Comparison of ENCODE assay signal across 11 cellular contexts in genomic region chr11:114181195-114181594, GRCh38.
DNase-seq lines count a peak whose midpoint lies in the region; ATAC-seq and TF ChIP-seq lines count a peak whose summit lies in the region.
"Had no signal": no experiment of that assay in that cellular context is flagged by ENCODE, and none has a peak within 500 bp of the region (broad histone marks: within the 10 kb centered on the region; RNA-seq: fewer than 3 reads in every experiment).

No MANE protein-coding gene starts in this region.

- H3K9ac ChIP-seq in rectal smooth muscle tissue (ENCODE audit: low read length) (no peak overlapping the region), PC-3 (ENCODE audit: low read length) (no peak overlapping the region)

- H3K4me3 ChIP-seq in heart right ventricle, result no peak overlapping the region
- H3K4me3 ChIP-seq in gastroesophageal sphincter, result peak overlapping the region in 1 of 2 donors; percentile 45
- no peak overlapping the region for H3K4me3 ChIP-seq in rectal smooth muscle tissue (ENCODE audit: low read length)
- peak overlapping the region; percentile 51 for H3K4me3 ChIP-seq in upper lobe of right lung
- H3K4me3 ChIP-seq in PC-3 (ENCODE audit: low read length), result no peak overlapping the region

- TF ChIP-seq CTCF in heart right ventricle (IDR thresholded peaks at IDR 0.05), result no peak
- no peak for TF ChIP-seq CTCF in gastroesophageal sphincter (IDR thresholded peaks at IDR 0.05)
- TF ChIP-seq CTCF in upper lobe of right lung (IDR thresholded peaks at IDR 0.05), result no peak
- no peak for TF ChIP-seq CTCF in PC-3 (conservative IDR thresholded peaks at IDR 0.05; ENCODE audit: low read depth, low read length)

- no peak for TF ChIP-seq POLR2A in gastroesophageal sphincter (IDR thresholded peaks at IDR 0.05)

- no peaks in the 10 kb centered on the region for H3K27me3 ChIP-seq in heart right ventricle
- H3K27me3 ChIP-seq in gastroesophageal sphincter, result no peaks in the 10 kb centered on the region
- H3K27me3 ChIP-seq in rectal smooth muscle tissue (ENCODE audit: control insufficient read depth, insufficient read depth, low read length), result no peaks in the 10 kb centered on the region
- H3K27me3 ChIP-seq in upper lobe of right lung, result no peaks in the 10 kb centered on the region
- peaks cover 96% of the 10 kb centered on the region for H3K27me3 ChIP-seq in PC-3 (ENCODE audit: low read length)

- ATAC-seq in heart right ventricle (no peak), left cardiac atrium (no peak), gastroesophageal sphincter (no peak), upper lobe of right lung (no peak), PC-3 (no peak), GM18861 (IDR thresholded peaks at IDR 0.05; ENCODE audit: unreplicated experiment) (no peak)
- ATAC-seq: activated T-cell treated with anti-CD3 and anti-CD28 coated beads, Interleukin-2, amount 50 U/mL, for 4 hours had no signal

- no peak overlapping the region for H3K4me2 ChIP-seq in PC-3 (ENCODE audit: low read length)

- no peak for TF ChIP-seq EP300 in gastroesophageal sphincter (IDR thresholded peaks at IDR 0.05)

- DNase-seq in heart right ventricle, result no peak
- no peak for DNase-seq in left cardiac atrium
- DNase-seq in upper lobe of right lung, result no peak
- DNase-seq in AG08395 (ENCODE audit: low spot score), result no peak
- no peak for DNase-seq in PC-3
- DNase-seq: activated CD4-positive, alpha-beta T cell treated with anti-CD3 and anti-CD28 coated beads for 4 hours; activated T-cell treated with anti-CD3 and anti-CD28 coated beads, Interleukin-2, amount 50 U/mL, for 4 hours; amniotic stem cell had no signal

- CTCF ChIA-PET in PC-3 (lab: Charles Lee), result no interaction called here

- H3K9me2 ChIP-seq in PC-3 (replicated peaks; ENCODE audit: low read length), result no peaks in the 10 kb centered on the region

- H3K4me1 ChIP-seq in heart right ventricle, result peaks cover 32 to 88% (median 83%) of the 10 kb centered on the region in 9 donors
- H3K4me1 ChIP-seq in gastroesophageal sphincter, result peaks cover 23 to 96% (median 55%) of the 10 kb centered on the region in 3 donors
- H3K4me1 ChIP-seq in rectal smooth muscle tissue (ENCODE audit: control insufficient read depth, insufficient read depth, low read length), result peaks cover 42% of the 10 kb centered on the region
- peaks cover 74% of the 10 kb centered on the region for H3K4me1 ChIP-seq in upper lobe of right lung
- no peaks in the 10 kb centered on the region for H3K4me1 ChIP-seq in PC-3 (ENCODE audit: insufficient read depth, low read length)

- H3K36me3 ChIP-seq in heart right ventricle, result no peaks in the 10 kb centered on the region
- H3K36me3 ChIP-seq in gastroesophageal sphincter, result peaks cover 0 to 32% of the 10 kb centered on the region in 2 donors
- no peaks in the 10 kb centered on the region for H3K36me3 ChIP-seq in rectal smooth muscle tissue (ENCODE audit: control insufficient read depth, insufficient read depth, low read length)
- peaks cover 6% of the 10 kb centered on the region for H3K36me3 ChIP-seq in upper lobe of right lung
- H3K36me3 ChIP-seq in PC-3 (ENCODE audit: low read depth, low read length), result no peaks in the 10 kb centered on the region

- H3K27ac ChIP-seq in heart right ventricle, result peak overlapping the region in 8 of 10 donors; percentile 17 to 97 (median 95)
- peak overlapping the region; percentile 91 to 100 (median 98) for H3K27ac ChIP-seq in gastroesophageal sphincter
- H3K27ac ChIP-seq in rectal smooth muscle tissue (ENCODE audit: low read depth, low read length), result peak overlapping the region; percentile 99
- peak overlapping the region; percentile 96 for H3K27ac ChIP-seq in upper lobe of right lung
- H3K27ac ChIP-seq in PC-3 (ENCODE audit: low read length), result no peak overlapping the region

- WGBS in heart right ventricle, 2 donors, result 96 to 97% methylated on average over 3 of the region's 3 CpGs
- WGBS in gastroesophageal sphincter (ENCODE audit: low coverage in 1 of 2), 2 donors, result 90 to 100% methylated on average over 2 to 3 of the region's 3 CpGs

- BruUV-seq in PC-3 (replicated peaks; lab: Mats Ljungman, UMichigan), result no TSS peak

- intact Hi-C loops in heart right ventricle (cut with DNase I), result loop anchor here in 8 of 10 donors (2.0 to 10.0 kb wide), 8 partner anchors 66 to 146 kb away; partner anchors contain the start of gene ZBTB16 (in 4 of the 8)
- intact Hi-C loops in left cardiac atrium (cut with DNase I), result loop anchor here in 1 of 2 donors (2.0 to 5.0 kb wide), 3 partner anchors 76 to 144 kb away; partner anchors contain the start of gene ZBTB16
- intact Hi-C loops in upper lobe of right lung (cut with DNase I), result loop anchor here (10.0 kb wide), 1 partner anchor 116 kb away; no protein-coding TSS in a partner anchor
- intact Hi-C loops in PC-3 (cut with micrococcal nuclease), result no loop called here

- H3K79me2 ChIP-seq in PC-3 (ENCODE audit: low read length), result no peaks in the 10 kb centered on the region

- POLR2A ChIA-PET in PC-3 (lab: Charles Lee; ENCODE audit: unreplicated experiment), result interaction anchor here (0.7 kb wide), 1 partner anchor 88 kb away, joined by 4 read pairs; no protein-coding TSS in a partner anchor

- H3F3A ChIP-seq in PC-3 (ENCODE audit: low read length, unreplicated experiment), result no peaks in the 10 kb centered on the region

- H2AFZ ChIP-seq in PC-3 (ENCODE audit: low read length), result no peak overlapping the region

- no peaks in the 10 kb centered on the region for H3K9me3 ChIP-seq in heart right ventricle
- H3K9me3 ChIP-seq in gastroesophageal sphincter, result no peaks in the 10 kb centered on the region
- no peaks in the 10 kb centered on the region for H3K9me3 ChIP-seq in upper lobe of right lung
- no peaks in the 10 kb centered on the region for H3K9me3 ChIP-seq in PC-3 (ENCODE audit: low read length)

- no peaks in the 10 kb centered on the region for H4K20me1 ChIP-seq in PC-3 (ENCODE audit: low read length)
